ENCODE assay signal across 1 cellular context in the genomic region with DNA sequence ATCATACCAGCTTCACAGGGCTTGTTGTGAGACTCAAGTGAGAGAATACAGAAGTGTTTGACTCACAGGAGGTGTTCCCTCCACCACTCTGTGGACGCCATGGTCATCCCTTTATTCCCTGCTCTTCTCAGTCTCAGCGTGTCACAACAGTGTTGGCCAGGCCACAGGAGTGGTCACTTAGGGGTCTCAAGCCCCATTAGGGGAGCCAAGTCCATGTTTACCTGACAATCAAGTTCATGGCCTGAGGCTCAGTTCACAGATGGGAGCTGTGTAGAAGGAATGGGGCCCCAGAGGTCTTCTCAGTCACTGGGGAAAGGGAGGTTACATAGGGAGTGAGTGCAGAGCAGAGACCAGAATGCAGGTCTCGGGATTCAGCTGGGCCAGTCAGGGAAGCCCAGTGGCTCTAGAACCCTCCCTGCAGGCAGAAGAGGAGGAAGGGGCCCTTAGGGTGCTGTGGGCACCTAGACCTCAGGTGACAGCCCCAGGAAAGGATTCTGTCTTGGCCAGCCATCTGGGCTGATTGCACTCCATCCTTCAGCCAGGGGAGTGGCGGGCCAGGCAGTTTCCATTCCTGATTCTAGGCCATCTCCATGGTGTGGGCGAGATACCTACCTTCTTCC.
TF ChIP-seq lines count a peak whose summit lies in the region.

No MANE protein-coding gene starts in this region.

TF ChIP-seq in HepG2, 621 proteins besides CTCF, POLR2A, EP300 and RAD21 (continued from another document and continues in another):
- TF ChIP-seq SAP130 (CRISPR knock-in tag; IDR thresholded peaks at IDR 0.05; ENCODE audit: low read depth) (no peak), SAFB2 (CRISPR knock-in tag; IDR thresholded peaks at IDR 0.05; ENCODE audit: borderline replicate concordance, low read depth) (no peak), ZNF792 (CRISPR knock-in tag; IDR thresholded peaks at IDR 0.05) (no peak), YEATS2 (CRISPR knock-in tag; IDR thresholded peaks at IDR 0.05; ENCODE audit: borderline replicate concordance) (no peak), ZFP90 (CRISPR knock-in tag; IDR thresholded peaks at IDR 0.05; ENCODE audit: borderline replicate concordance) (no peak), HOXD1 (CRISPR knock-in tag; IDR thresholded peaks at IDR 0.05) (no peak), ZBTB8A (CRISPR knock-in tag; IDR thresholded peaks at IDR 0.05; ENCODE audit: borderline replicate concordance, low read depth) (no peak), MLXIP (CRISPR knock-in tag; IDR thresholded peaks at IDR 0.05; ENCODE audit: borderline replicate concordance) (no peak), ZNF891 (CRISPR knock-in tag; IDR thresholded peaks at IDR 0.05) (no peak), CENPT (CRISPR knock-in tag; IDR thresholded peaks at IDR 0.05; ENCODE audit: low read depth) (no peak), ZNF782 (CRISPR knock-in tag; IDR thresholded peaks at IDR 0.05; ENCODE audit: borderline replicate concordance) (no peak), FOXP1 (IDR thresholded peaks at IDR 0.05) (no peak), FOXP1 (CRISPR knock-in tag; IDR thresholded peaks at IDR 0.05) (no peak), ZNF773 (CRISPR knock-in tag; IDR thresholded peaks at IDR 0.05; ENCODE audit: borderline replicate concordance) (no peak), ZNF441 (CRISPR knock-in tag; IDR thresholded peaks at IDR 0.05; ENCODE audit: borderline replicate concordance) (no peak), AHR (CRISPR knock-in tag; IDR thresholded peaks at IDR 0.05) (peak; percentile 45; the same call in 1 of the 2 replicates), XBP1 (CRISPR knock-in tag; IDR thresholded peaks at IDR 0.05) (no peak), TOE1 (CRISPR knock-in tag; IDR thresholded peaks at IDR 0.05) (no peak), ZBTB39 (CRISPR knock-in tag; IDR thresholded peaks at IDR 0.05) (no peak), KDM4B (CRISPR knock-in tag; IDR thresholded peaks at IDR 0.05) (no peak), ZNF496 (CRISPR knock-in tag; IDR thresholded peaks at IDR 0.05; ENCODE audit: insufficient replicate concordance) (no peak), PHF8 (CRISPR knock-in tag; IDR thresholded peaks at IDR 0.05) (no peak), JUND (CRISPR knock-in tag; IDR thresholded peaks at IDR 0.05) (no peak), TBX3 (IDR thresholded peaks at IDR 0.05; ENCODE audit: borderline replicate concordance) (no peak), TAF1 (CRISPR knock-in tag; IDR thresholded peaks at IDR 0.05) (no peak), ZNF550 (CRISPR knock-in tag; IDR thresholded peaks at IDR 0.05; ENCODE audit: borderline replicate concordance) (no peak), HNRNPK (IDR thresholded peaks at IDR 0.05; ENCODE audit: low read depth, low read length, poor library complexity, severe bottlenecking) (no peak), ZFP36L1 (CRISPR knock-in tag; IDR thresholded peaks at IDR 0.05) (no peak), REXO4 (CRISPR knock-in tag; IDR thresholded peaks at IDR 0.05; ENCODE audit: borderline replicate concordance) (no peak), FOXJ3 (CRISPR knock-in tag; IDR thresholded peaks at IDR 0.05; ENCODE audit: borderline replicate concordance) (no peak), ZNF235 (CRISPR knock-in tag; IDR thresholded peaks at IDR 0.05; ENCODE audit: borderline replicate concordance) (no peak), PAX8 (CRISPR knock-in tag; IDR thresholded peaks at IDR 0.05; ENCODE audit: borderline replicate concordance) (no peak), ZNF256 (CRISPR knock-in tag; conservative IDR thresholded peaks at IDR 0.05) (no peak), CREM (IDR thresholded peaks at IDR 0.05) (peak; percentile 21; the same call in 1 of the 2 replicates), CREM (CRISPR knock-in tag; IDR thresholded peaks at IDR 0.05) (no peak), HMGA1 (CRISPR knock-in tag; conservative IDR thresholded peaks at IDR 0.05) (no peak), GATAD1 (CRISPR knock-in tag; IDR thresholded peaks at IDR 0.05) (no peak), ZNF101 (CRISPR knock-in tag; IDR thresholded peaks at IDR 0.05; ENCODE audit: borderline replicate concordance, low read depth) (no peak), RFXANK (CRISPR knock-in tag; IDR thresholded peaks at IDR 0.05) (no peak), MYC (CRISPR knock-in tag; IDR thresholded peaks at IDR 0.05; ENCODE audit: borderline replicate concordance) (no peak), ZNF362 (CRISPR knock-in tag; IDR thresholded peaks at IDR 0.05; ENCODE audit: borderline replicate concordance) (no peak), RBAK (CRISPR knock-in tag; IDR thresholded peaks at IDR 0.05) (no peak), FOXA1 (IDR thresholded peaks at IDR 0.05) (no peak), FOXA1 (CRISPR knock-in tag; IDR thresholded peaks at IDR 0.05) (peak; percentile 64), ZNF251 (CRISPR knock-in tag; IDR thresholded peaks at IDR 0.05) (no peak), MBD4 (IDR thresholded peaks at IDR 0.05; ENCODE audit: borderline replicate concordance, low read length) (no peak), CEBPB (IDR thresholded peaks at IDR 0.05; ENCODE audit: borderline replicate concordance, low read depth, low read length) (no peak), RCOR2 (CRISPR knock-in tag; IDR thresholded peaks at IDR 0.05) (no peak), TRIM24 (CRISPR knock-in tag; IDR thresholded peaks at IDR 0.05) (no peak), EHMT2 (IDR thresholded peaks at IDR 0.05; ENCODE audit: borderline replicate concordance, low read depth, low read length) (no peak)
- TF ChIP-seq, protein P1, sequence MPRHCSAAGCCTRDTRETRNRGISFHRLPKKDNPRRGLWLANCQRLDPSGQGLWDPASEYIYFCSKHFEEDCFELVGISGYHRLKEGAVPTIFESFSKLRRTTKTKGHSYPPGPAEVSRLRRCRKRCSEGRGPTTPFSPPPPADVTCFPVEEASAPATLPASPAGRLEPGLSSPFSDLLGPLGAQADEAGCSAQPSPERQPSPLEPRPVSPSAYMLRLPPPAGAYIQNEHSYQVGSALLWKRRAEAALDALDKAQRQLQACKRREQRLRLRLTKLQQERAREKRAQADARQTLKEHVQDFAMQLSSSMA (CRISPR knock-in tag; IDR thresholded peaks at IDR 0.05), result no peak
- TF ChIP-seq, protein P2, sequence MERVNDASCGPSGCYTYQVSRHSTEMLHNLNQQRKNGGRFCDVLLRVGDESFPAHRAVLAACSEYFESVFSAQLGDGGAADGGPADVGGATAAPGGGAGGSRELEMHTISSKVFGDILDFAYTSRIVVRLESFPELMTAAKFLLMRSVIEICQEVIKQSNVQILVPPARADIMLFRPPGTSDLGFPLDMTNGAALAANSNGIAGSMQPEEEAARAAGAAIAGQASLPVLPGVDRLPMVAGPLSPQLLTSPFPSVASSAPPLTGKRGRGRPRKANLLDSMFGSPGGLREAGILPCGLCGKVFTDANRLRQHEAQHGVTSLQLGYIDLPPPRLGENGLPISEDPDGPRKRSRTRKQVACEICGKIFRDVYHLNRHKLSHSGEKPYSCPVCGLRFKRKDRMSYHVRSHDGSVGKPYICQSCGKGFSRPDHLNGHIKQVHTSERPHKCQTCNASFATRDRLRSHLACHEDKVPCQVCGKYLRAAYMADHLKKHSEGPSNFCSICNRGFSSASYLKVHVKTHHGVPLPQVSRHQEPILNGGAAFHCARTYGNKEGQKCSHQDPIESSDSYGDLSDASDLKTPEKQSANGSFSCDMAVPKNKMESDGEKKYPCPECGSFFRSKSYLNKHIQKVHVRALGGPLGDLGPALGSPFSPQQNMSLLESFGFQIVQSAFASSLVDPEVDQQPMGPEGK (CRISPR knock-in tag; IDR thresholded peaks at IDR 0.05), result no peak
- TF ChIP-seq, protein P3, sequence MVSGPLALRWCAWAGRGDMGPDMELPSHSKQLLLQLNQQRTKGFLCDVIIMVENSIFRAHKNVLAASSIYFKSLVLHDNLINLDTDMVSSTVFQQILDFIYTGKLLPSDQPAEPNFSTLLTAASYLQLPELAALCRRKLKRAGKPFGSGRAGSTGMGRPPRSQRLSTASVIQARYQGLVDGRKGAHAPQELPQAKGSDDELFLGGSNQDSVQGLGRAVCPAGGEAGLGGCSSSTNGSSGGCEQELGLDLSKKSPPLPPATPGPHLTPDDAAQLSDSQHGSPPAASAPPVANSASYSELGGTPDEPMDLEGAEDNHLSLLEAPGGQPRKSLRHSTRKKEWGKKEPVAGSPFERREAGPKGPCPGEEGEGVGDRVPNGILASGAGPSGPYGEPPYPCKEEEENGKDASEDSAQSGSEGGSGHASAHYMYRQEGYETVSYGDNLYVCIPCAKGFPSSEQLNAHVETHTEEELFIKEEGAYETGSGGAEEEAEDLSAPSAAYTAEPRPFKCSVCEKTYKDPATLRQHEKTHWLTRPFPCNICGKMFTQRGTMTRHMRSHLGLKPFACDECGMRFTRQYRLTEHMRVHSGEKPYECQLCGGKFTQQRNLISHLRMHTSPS (CRISPR knock-in tag; IDR thresholded peaks at IDR 0.05; ENCODE audit: low read depth), result no peak
- TF ChIP-seq, protein P4, sequence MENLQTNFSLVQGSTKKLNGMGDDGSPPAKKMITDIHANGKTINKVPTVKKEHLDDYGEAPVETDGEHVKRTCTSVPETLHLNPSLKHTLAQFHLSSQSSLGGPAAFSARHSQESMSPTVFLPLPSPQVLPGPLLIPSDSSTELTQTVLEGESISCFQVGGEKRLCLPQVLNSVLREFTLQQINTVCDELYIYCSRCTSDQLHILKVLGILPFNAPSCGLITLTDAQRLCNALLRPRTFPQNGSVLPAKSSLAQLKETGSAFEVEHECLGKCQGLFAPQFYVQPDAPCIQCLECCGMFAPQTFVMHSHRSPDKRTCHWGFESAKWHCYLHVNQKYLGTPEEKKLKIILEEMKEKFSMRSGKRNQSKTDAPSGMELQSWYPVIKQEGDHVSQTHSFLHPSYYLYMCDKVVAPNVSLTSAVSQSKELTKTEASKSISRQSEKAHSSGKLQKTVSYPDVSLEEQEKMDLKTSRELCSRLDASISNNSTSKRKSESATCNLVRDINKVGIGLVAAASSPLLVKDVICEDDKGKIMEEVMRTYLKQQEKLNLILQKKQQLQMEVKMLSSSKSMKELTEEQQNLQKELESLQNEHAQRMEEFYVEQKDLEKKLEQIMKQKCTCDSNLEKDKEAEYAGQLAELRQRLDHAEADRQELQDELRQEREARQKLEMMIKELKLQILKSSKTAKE (CRISPR knock-in tag; IDR thresholded peaks at IDR 0.05; ENCODE audit: borderline replicate concordance), result no peak
- TF ChIP-seq, protein P5, sequence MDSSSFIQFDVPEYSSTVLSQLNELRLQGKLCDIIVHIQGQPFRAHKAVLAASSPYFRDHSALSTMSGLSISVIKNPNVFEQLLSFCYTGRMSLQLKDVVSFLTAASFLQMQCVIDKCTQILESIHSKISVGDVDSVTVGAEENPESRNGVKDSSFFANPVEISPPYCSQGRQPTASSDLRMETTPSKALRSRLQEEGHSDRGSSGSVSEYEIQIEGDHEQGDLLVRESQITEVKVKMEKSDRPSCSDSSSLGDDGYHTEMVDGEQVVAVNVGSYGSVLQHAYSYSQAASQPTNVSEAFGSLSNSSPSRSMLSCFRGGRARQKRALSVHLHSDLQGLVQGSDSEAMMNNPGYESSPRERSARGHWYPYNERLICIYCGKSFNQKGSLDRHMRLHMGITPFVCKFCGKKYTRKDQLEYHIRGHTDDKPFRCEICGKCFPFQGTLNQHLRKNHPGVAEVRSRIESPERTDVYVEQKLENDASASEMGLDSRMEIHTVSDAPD (CRISPR knock-in tag; IDR thresholded peaks at IDR 0.05), result no peak
- TF ChIP-seq, protein P6, sequence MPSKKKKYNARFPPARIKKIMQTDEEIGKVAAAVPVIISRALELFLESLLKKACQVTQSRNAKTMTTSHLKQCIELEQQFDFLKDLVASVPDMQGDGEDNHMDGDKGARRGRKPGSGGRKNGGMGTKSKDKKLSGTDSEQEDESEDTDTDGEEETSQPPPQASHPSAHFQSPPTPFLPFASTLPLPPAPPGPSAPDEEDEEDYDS (CRISPR knock-in tag; IDR thresholded peaks at IDR 0.05), result no peak
